ENCODE assay signal across 2 cellular contexts in the genomic region with DNA sequence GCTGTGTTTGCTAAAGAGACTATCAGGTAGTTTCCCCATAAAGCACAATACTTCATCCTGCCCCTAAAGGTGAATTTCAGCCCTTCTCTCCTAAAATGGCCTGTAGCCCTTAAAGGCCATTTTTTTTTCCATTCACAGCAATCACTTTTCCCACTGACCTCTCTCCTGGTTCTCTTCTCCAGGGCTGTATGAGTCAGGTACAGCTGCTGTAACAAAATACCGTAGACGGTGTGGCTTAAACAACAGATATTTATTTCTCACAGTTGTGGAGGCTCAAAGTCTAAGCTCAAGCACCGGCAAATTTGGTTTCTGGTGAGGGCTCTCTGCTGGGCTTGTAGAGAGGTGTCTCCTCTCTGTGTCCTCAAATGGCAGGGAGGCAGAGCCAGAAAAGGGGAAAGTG.
TF ChIP-seq lines count a peak whose summit lies in the region.

No MANE protein-coding gene starts in this region.

TF ChIP-seq in HepG2, 621 proteins besides CTCF, POLR2A, EP300 and RAD21:
- peak; percentile 96 for TF ChIP-seq ZNF12 (CRISPR knock-in tag; IDR thresholded peaks at IDR 0.05)
- TF ChIP-seq REPIN1 (CRISPR knock-in tag; IDR thresholded peaks at IDR 0.05; ENCODE audit: borderline replicate concordance, low read depth), result no peak

TF ChIP-seq in K562, 482 proteins besides CTCF, POLR2A, EP300 and RAD21:
- TF ChIP-seq, protein P1, sequence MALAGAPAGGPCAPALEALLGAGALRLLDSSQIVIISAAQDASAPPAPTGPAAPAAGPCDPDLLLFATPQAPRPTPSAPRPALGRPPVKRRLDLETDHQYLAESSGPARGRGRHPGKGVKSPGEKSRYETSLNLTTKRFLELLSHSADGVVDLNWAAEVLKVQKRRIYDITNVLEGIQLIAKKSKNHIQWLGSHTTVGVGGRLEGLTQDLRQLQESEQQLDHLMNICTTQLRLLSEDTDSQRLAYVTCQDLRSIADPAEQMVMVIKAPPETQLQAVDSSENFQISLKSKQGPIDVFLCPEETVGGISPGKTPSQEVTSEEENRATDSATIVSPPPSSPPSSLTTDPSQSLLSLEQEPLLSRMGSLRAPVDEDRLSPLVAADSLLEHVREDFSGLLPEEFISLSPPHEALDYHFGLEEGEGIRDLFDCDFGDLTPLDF (CRISPR knock-in tag; IDR thresholded peaks at IDR 0.05), result no peak
- peak; percentile 88 for TF ChIP-seq ZNF12 (CRISPR knock-in tag; IDR thresholded peaks at IDR 0.05)
TF ChIP-seq in K562: peak in this region for 1.
